In the genomic region with DNA sequence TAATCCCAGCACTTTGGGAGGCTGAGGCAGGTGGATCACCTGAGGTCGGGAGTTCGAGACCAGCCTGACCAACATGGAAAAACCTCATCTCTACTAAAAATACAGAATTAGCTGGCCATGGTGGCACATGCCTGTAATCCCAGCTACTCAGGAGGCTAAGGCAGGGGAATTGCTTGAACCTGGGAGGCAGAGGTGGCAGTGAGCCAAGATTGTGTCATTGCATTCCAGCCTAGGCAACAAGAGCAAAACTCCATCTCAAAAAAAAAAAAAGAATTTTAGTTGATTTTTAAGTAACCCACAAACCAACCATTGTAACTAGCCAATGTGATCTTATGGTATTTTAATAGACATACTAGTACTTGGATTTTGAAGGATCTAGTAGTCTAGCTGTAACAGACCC, we compare ENCODE assay signal across 8 cellular contexts. TPM values are rescaled to one million over a fixed set of nuclear protein-coding genes. Genes with fewer than 3 reads are reported as not detected.
DNase-seq lines count a peak whose midpoint lies in the region; ATAC-seq and TF ChIP-seq lines count a peak whose summit lies in the region.
"Not testable (repeated sequence)": the region's sequence is repeated elsewhere in the genome, so short reads cannot be mapped to it uniquely, and the experiment has no call there.

No MANE protein-coding gene starts in this region.

- H3K27me3 Mint-ChIP-seq in activated T-cell treated with anti-CD3 and anti-CD28 coated beads, Interleukin-2, amount 50 U/mL, for 24 hours; immature natural killer cell (ENCODE audit: low read depth in 3 of 3); osteocyte (ENCODE audit: unreplicated experiment): not testable (repeated sequence)

- not testable (repeated sequence) for H3K27ac ChIP-seq in upper lobe of right lung

- in situ Hi-C loops in ACHN (cut with HindIII; ENCODE audit: low pct_ligation_motif_present, low pct_unique_long_range_greater_than_20kb, low sequenced_read_pairs); astrocyte of the spinal cord (cut with HindIII; ENCODE audit: low sequenced_read_pairs): not testable (repeated sequence)

- H3K27ac Mint-ChIP-seq in activated T-cell treated with anti-CD3 and anti-CD28 coated beads, Interleukin-2, amount 50 U/mL, for 24 hours = peak overlapping the region; percentile 76
- H3K27ac Mint-ChIP-seq in immature natural killer cell (peak overlapping the region in 5 of 6 donors; percentile 76 to 85 (median 77)), osteocyte (ENCODE audit: unreplicated experiment) (peak overlapping the region; percentile 92)

- H3K9me3 ChIP-seq in upper lobe of right lung = not testable (repeated sequence)

- intact Hi-C loops in upper lobe of right lung (cut with DNase I) = not testable (repeated sequence)

- peaks cover 78% of the 10 kb centered on the region for H3K36me3 Mint-ChIP-seq in activated T-cell treated with anti-CD3 and anti-CD28 coated beads, Interleukin-2, amount 50 U/mL, for 24 hours (ENCODE audit: low read depth)
- not testable (repeated sequence) for H3K36me3 Mint-ChIP-seq in immature natural killer cell; osteocyte (ENCODE audit: unreplicated experiment)

- peaks cover 12% of the 10 kb centered on the region for H3K36me3 ChIP-seq in upper lobe of right lung

- peaks cover 66% of the 10 kb centered on the region for H3K4me1 ChIP-seq in upper lobe of right lung

- H3K4me3 ChIP-seq in astrocyte of the spinal cord (ENCODE audit: low read depth, low read length); upper lobe of right lung: not testable (repeated sequence)

- H3K9me3 Mint-ChIP-seq in activated T-cell treated with anti-CD3 and anti-CD28 coated beads, Interleukin-2, amount 50 U/mL, for 24 hours; immature natural killer cell; osteocyte (ENCODE audit: unreplicated experiment): not testable (repeated sequence)

- H3K4me3 Mint-ChIP-seq in activated T-cell treated with anti-CD3 and anti-CD28 coated beads, Interleukin-2, amount 50 U/mL, for 24 hours; osteocyte (ENCODE audit: unreplicated experiment): not testable (repeated sequence)
- peak overlapping the region in 3 of 5 donors; percentile 21 to 61 (median 41) for H3K4me3 Mint-ChIP-seq in immature natural killer cell

- ATAC-seq in upper lobe of right lung = not testable (repeated sequence)

- TF ChIP-seq CTCF in astrocyte of the spinal cord (IDR thresholded peaks at IDR 0.05; ENCODE audit: low read depth, low read length); osteocyte (IDR thresholded peaks at IDR 0.05); upper lobe of right lung (IDR thresholded peaks at IDR 0.05): not testable (repeated sequence)

- peak; percentile 31 for DNase-seq in ACHN
- DNase-seq in M059J (ENCODE audit: low read depth) = peak; percentile 63
- not testable (repeated sequence) for DNase-seq in activated T-cell treated with anti-CD3 and anti-CD28 coated beads, Interleukin-2, amount 50 U/mL, for 24 hours; immature natural killer cell; osteocyte (ENCODE audit: extremely low spot score, unreplicated experiment)
- peak; percentile 29 for DNase-seq in astrocyte of the spinal cord (ENCODE audit: low read depth, low spot score)
- DNase-seq in fibroblast of gingiva (ENCODE audit: low read depth) = peak; percentile 55
- peak; percentile 66 for DNase-seq in upper lobe of right lung

- peaks cover 74% of the 10 kb centered on the region for H3K4me1 Mint-ChIP-seq in activated T-cell treated with anti-CD3 and anti-CD28 coated beads, Interleukin-2, amount 50 U/mL, for 24 hours (ENCODE audit: low read depth)
- H3K4me1 Mint-ChIP-seq in immature natural killer cell (peaks cover 66 to 83% of the 10 kb centered on the region in 2 donors), osteocyte (ENCODE audit: unreplicated experiment) (peaks cover 77% of the 10 kb centered on the region)

- not testable (repeated sequence) for H3K27me3 ChIP-seq in upper lobe of right lung

RNA-seq across cellular contexts. Expression of gene STAT3, which starts 27.9 kb away (rescaled TPM):
- 69.3 and 112 TPM in 2 replicates for total RNA-seq in M059J (2014; rRNA removed; shearing (Covaris generic))
- polyA plus RNA-seq in immature natural killer cell = 100 to 1,000 TPM; 110 to 205 (median 127) TPM
- 280 and 281 TPM in 2 replicates for total RNA-seq in osteocyte
- 309 TPM for total RNA-seq in upper lobe of right lung
